Comparison of ENCODE assay signal across 9 cellular contexts in genomic region chr14:63854330-63854729, GRCh38. TPM values are rescaled to one million over a fixed set of nuclear protein-coding genes. Genes with fewer than 3 reads are reported as not detected.
A peak's percentile ranks its signal among the peaks of the same experiment; 100 is the strongest.
DNase-seq lines count a peak whose midpoint lies in the region; ATAC-seq, FAIRE-seq and TF ChIP-seq lines count a peak whose summit lies in the region.
"Had no signal": no experiment of that assay in that cellular context is flagged by ENCODE, and none has a peak within 500 bp of the region (broad histone marks: within the 10 kb centered on the region; RNA-seq: fewer than 3 reads in every experiment).

No MANE protein-coding gene starts in this region.

- peak overlapping the region; percentile 92 for H3K4me2 ChIP-seq in astrocyte (ENCODE audit: low read length)

- H3K27me3 ChIP-seq in cardiac muscle cell = peaks cover 9% of the 10 kb centered on the region
- H3K27me3 ChIP-seq in astrocyte (ENCODE audit: insufficient read depth, low read length) = no peaks in the 10 kb centered on the region
- no peaks in the 10 kb centered on the region for H3K27me3 ChIP-seq in lung (ENCODE audit: control insufficient read depth, insufficient read depth)
- no peaks in the 10 kb centered on the region for H3K27me3 ChIP-seq in uterus

- FAIRE-seq in astrocyte (lab: Jason Lieb, UNC) = no peak

- no peaks in the 10 kb centered on the region for H3K36me3 Mint-ChIP-seq in astrocyte (ENCODE audit: low read depth, unreplicated experiment)

- TF ChIP-seq CTCF in cardiac muscle cell (IDR thresholded peaks at IDR 0.05; ENCODE audit: low read depth, low read length) (no peak), astrocyte (IDR thresholded peaks at IDR 0.05; ENCODE audit: insufficient read depth, low read depth, low read length) (no peak), lung (IDR thresholded peaks at IDR 0.05; ENCODE audit: control extremely low read depth, extremely low read depth) (no peak), uterus (IDR thresholded peaks at IDR 0.05) (no peak)

- no peak overlapping the region for H3K27ac Mint-ChIP-seq in astrocyte (ENCODE audit: unreplicated experiment)

- H3K4me3 ChIP-seq in cardiac muscle cell (peak overlapping the region; percentile 71), astrocyte (ENCODE audit: insufficient read depth, low read depth, low read length) (peak overlapping the region; percentile 70), lung (peak overlapping the region; percentile 74), uterus (peak overlapping the region; percentile 61 to 98)

- H3K9ac ChIP-seq in astrocyte (ENCODE audit: low read length) = peak overlapping the region; percentile 80

- no peaks in the 10 kb centered on the region for H3K9me3 Mint-ChIP-seq in astrocyte (ENCODE audit: unreplicated experiment)

- peaks cover 12% of the 10 kb centered on the region for H3K79me2 ChIP-seq in astrocyte (ENCODE audit: insufficient read depth, low read length)

- intact Hi-C loops in left ventricle myocardium superior (cut with micrococcal nuclease) = no loop called here
- intact Hi-C loops in uterus (cut with DNase I; ENCODE audit: low total_unique reads) = no loop called here

- peaks cover 16% of the 10 kb centered on the region for H3K4me1 ChIP-seq in cardiac muscle cell (ENCODE audit: low read depth)
- H3K4me1 ChIP-seq in astrocyte (ENCODE audit: insufficient read depth, low read length) = peaks cover 12% of the 10 kb centered on the region
- peaks cover 4 to 13% of the 10 kb centered on the region in 2 donors for H3K4me1 ChIP-seq in lung (ENCODE audit: control insufficient read depth in 2 of 2, insufficient read depth in 2 of 2, low read length in 2 of 2)
- no peaks in the 10 kb centered on the region for H3K4me1 ChIP-seq in uterus

- no peak for TF ChIP-seq POLR2A in uterus (IDR thresholded peaks at IDR 0.05)

- peaks cover 8% of the 10 kb centered on the region for H3K27me3 Mint-ChIP-seq in astrocyte (ENCODE audit: low read depth, unreplicated experiment)

- H3K36me3 ChIP-seq in cardiac muscle cell (no peaks in the 10 kb centered on the region), astrocyte (ENCODE audit: insufficient read depth, low read length) (no peaks in the 10 kb centered on the region), lung (ENCODE audit: control insufficient read depth in 2 of 2, insufficient read depth in 2 of 2, low read length in 2 of 2) (no peaks in the 10 kb centered on the region), uterus (no peaks in the 10 kb centered on the region)

- H3K9me3 ChIP-seq in cardiac muscle cell (ENCODE audit: low read depth) (no peaks in the 10 kb centered on the region), astrocyte (ENCODE audit: insufficient read depth, low read depth, low read length) (no peaks in the 10 kb centered on the region), lung (ENCODE audit: control insufficient read depth in 2 of 2, insufficient read depth in 1 of 2, low read length in 1 of 2) (no peaks in the 10 kb centered on the region), uterus (no peaks in the 10 kb centered on the region)
- H3K9me3 ChIP-seq: neutrophil had no signal

- H3K27ac ChIP-seq in cardiac muscle cell (no peak overlapping the region), astrocyte (ENCODE audit: low read depth, low read length) (no peak overlapping the region), lung (ENCODE audit: low read depth in 1 of 2, low read length in 1 of 2) (no peak overlapping the region), uterus (peak overlapping the region; percentile 94 to 97)
- H3K27ac ChIP-seq: neutrophil had no signal

- no peaks in the 10 kb centered on the region for H3K4me1 Mint-ChIP-seq in astrocyte (ENCODE audit: low read depth, unreplicated experiment)

- ATAC-seq in left ventricle myocardium superior (no peak), lung (ENCODE audit: insufficient read depth, low FRiP score) (no peak), GM19395 (IDR thresholded peaks at IDR 0.05; ENCODE audit: unreplicated experiment) (no peak)

- no peaks in the 10 kb centered on the region for H4K20me1 ChIP-seq in astrocyte (ENCODE audit: insufficient read depth, low read length)

- DNase-seq in cardiac muscle cell (ENCODE audit: low read depth in 1 of 2, low spot score in 1 of 2) = no peak
- no peak for DNase-seq in left ventricle myocardium superior
- DNase-seq in astrocyte (ENCODE audit: low read depth) = no peak
- DNase-seq in lung (ENCODE audit: low spot score) = no peak
- no peak for DNase-seq in uterus
- DNase-seq in mucosa of gallbladder (ENCODE audit: low spot score) = no peak
- DNase-seq in GM03348 (ENCODE audit: low spot score) = no peak

- WGBS in lung, 2 donors = 15 to 25% methylated on average over 5 of the region's 5 CpGs

- peak overlapping the region; percentile 83 for H2AFZ ChIP-seq in astrocyte (ENCODE audit: low read depth, low read length)

- H3K4me3 Mint-ChIP-seq in astrocyte (ENCODE audit: unreplicated experiment) = peak overlapping the region; percentile 91

RNA-seq across cellular contexts. Expression of gene SYNE2, which starts 1.5 kb away (rescaled TPM):
- 59.6 and 95.2 TPM in 2 replicates for total RNA-seq in cardiac muscle cell
- 36.0 and 48.4 TPM in 2 replicates for polyA plus RNA-seq in cardiac muscle cell
- total RNA-seq in left ventricle myocardium superior = 259 TPM
- total RNA-seq in astrocyte = 5.1 and 5.7 TPM in 2 replicates
- 100 to 1,000 TPM in 1 of 2 donors, 10 to 100 TPM in 1; 91.4 to 208 TPM for total RNA-seq in lung
- 10 to 100 TPM; 26.9 to 44.3 TPM for polyA plus RNA-seq in lung
- total RNA-seq in uterus = 100 to 1,000 TPM; 101 to 162 (median 114) TPM
- total RNA-seq in mucosa of gallbladder = 85.7 TPM

Comparison
In these comparisons a context has a peak if more than half of its experiments do, and no peak if none do; other contexts are left out.
1. H3K27ac ChIP-seq: peak in uterus (2 of 2); none in cardiac muscle cell (single experiment), astrocyte (single experiment) and lung (0 of 2).
2. Peak in every context shown above with its lines, with median percentiles within 50 percentile points of each other: H3K4me3 ChIP-seq.